ENCODE assay signal across 19 cellular contexts in genomic region chrX:47697171-47697570, GRCh38.
"Had no signal": no experiment of that assay in that cellular context is flagged by ENCODE, and none has a peak within 500 bp of the region (broad histone marks: within the 10 kb centered on the region; RNA-seq: fewer than 3 reads in every experiment).

No MANE protein-coding gene starts in this region.

- H3K27ac ChIP-seq: ascending aorta, cardiac muscle cell, pancreas, tibial nerve, vagina had no signal

- ATAC-seq: activated T-helper 17 cell treated with anti-CD3 and anti-CD28 coated beads, Interleukin-2, amount 50 U/mL, for 72 hours; esophagus mucosa; left lobe of liver; naive thymus-derived CD8-positive, alpha-beta T cell; pancreas had no signal

- H3K4me3 ChIP-seq: ascending aorta, cardiac muscle cell, pancreas, tibial nerve, vagina had no signal

- H3K27me3 ChIP-seq: ascending aorta, cardiac muscle cell, vagina had no signal

- H3K4me1 ChIP-seq: ascending aorta, pancreas, tibial nerve, vagina had no signal

- DNase-seq: activated CD4-positive, alpha-beta T cell treated with anti-CD3 and anti-CD28 coated beads, Interleukin-2, amount 50 U/mL, for 4 hours; activated CD4-positive, CD25-positive, alpha-beta regulatory T cell treated with anti-CD3 and anti-CD28 coated beads, Interleukin-2, amount 50 U/mL, for 72 hours; activated naive CD4-positive, alpha-beta T cell treated with Interleukin-2 at 50 U/mL for 16 hours; activated T-cell treated with anti-CD3 and anti-CD28 coated beads for 4 hours; head of caudate nucleus; islet precursor cell; naive thymus-derived CD8-positive, alpha-beta T cell; pancreas; stimulated activated CD4-positive, alpha-beta T cell treated with anti-CD3 and anti-CD28 coated beads, Interleukin-15, amount 100 ng/mL, for 24 hours; stimulated activated CD4-positive, alpha-beta T cell treated with anti-CD3 and anti-CD28 coated beads, Interleukin-4, amount 100 ng/mL, for 24 hours; stimulated activated naive CD4-positive, alpha-beta T cell; substantia nigra had no signal
